In the genomic region with DNA sequence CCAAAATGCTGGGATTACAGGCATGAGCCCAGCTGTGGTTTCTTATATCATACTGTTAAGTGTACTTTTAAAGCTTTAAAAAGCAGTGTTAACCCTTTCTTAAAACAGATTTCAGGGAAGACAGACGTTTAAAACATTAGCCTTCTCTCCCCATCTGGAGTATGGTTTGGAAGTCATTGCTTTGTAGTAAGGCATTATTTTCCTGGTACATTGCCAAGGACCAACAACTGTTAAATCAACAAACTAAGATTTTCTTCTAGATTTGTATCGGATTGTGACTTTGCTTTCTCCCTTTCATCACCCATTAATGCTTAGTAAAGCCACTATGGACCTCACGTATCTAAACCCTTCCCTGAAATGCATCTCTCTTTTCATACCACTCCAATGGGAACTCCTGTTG, we compare ENCODE assay signal across 17 cellular contexts. TPM values are rescaled to one million over a fixed set of nuclear protein-coding genes. Genes with fewer than 3 reads are reported as not detected.
A peak's percentile ranks its signal among the peaks of the same experiment; 100 is the strongest.
DNase-seq lines count a peak whose midpoint lies in the region; ATAC-seq and TF ChIP-seq lines count a peak whose summit lies in the region.
"Had no signal": no experiment of that assay in that cellular context is flagged by ENCODE, and none has a peak within 500 bp of the region (broad histone marks: within the 10 kb centered on the region; RNA-seq: fewer than 3 reads in every experiment).

No MANE protein-coding gene starts in this region.

- H3K4me1 Mint-ChIP-seq in CD14-positive monocyte, result peaks cover 44% of the 10 kb centered on the region
- peaks cover 35 to 36% of the 10 kb centered on the region in 2 donors for H3K4me1 Mint-ChIP-seq in natural killer cell treated with Interleukin-12 subunit alpha and Interleukin-12 subunit beta and Interleukin-15 and Interleukin-18, amount 100 ng/mL, for 72 hours (ENCODE audit: low read depth in 2 of 2)
- peaks cover 14% of the 10 kb centered on the region for H3K4me1 Mint-ChIP-seq in mesothelial cell of epicardium
- H3K4me1 Mint-ChIP-seq in stimulated activated naive CD8-positive, alpha-beta T cell treated with anti-CD3 and anti-CD28 coated beads, Interleukin-15, amount 100 ng/mL, for 72 hours, result peaks cover 42% of the 10 kb centered on the region

- H3K36me3 Mint-ChIP-seq in CD14-positive monocyte (peaks cover 20 to 24% of the 10 kb centered on the region in 2 donors), mesothelial cell of epicardium (peaks cover 18% of the 10 kb centered on the region)
- peaks cover 4% of the 10 kb centered on the region for H3K36me3 Mint-ChIP-seq in natural killer cell treated with Interleukin-12 subunit alpha and Interleukin-12 subunit beta and Interleukin-15 and Interleukin-18, amount 100 ng/mL, for 72 hours

- H3K9me3 Mint-ChIP-seq in CD14-positive monocyte, result peaks cover 2 to 11% (median 4%) of the 10 kb centered on the region in 7 donors
- no peaks in the 10 kb centered on the region for H3K9me3 Mint-ChIP-seq in natural killer cell treated with Interleukin-12 subunit alpha and Interleukin-12 subunit beta and Interleukin-15 and Interleukin-18, amount 100 ng/mL, for 72 hours
- peaks cover 5% of the 10 kb centered on the region for H3K9me3 Mint-ChIP-seq in mesothelial cell of epicardium
- H3K9me3 Mint-ChIP-seq in stimulated activated naive CD8-positive, alpha-beta T cell treated with anti-CD3 and anti-CD28 coated beads, Interleukin-15, amount 100 ng/mL, for 72 hours, result peaks cover 5 to 8% of the 10 kb centered on the region in 2 donors

- peak overlapping the region in 5 of 7 donors; percentile 82 to 91 (median 87) for H3K27ac Mint-ChIP-seq in CD14-positive monocyte
- H3K27ac Mint-ChIP-seq in natural killer cell treated with Interleukin-12 subunit alpha and Interleukin-12 subunit beta and Interleukin-15 and Interleukin-18, amount 100 ng/mL, for 72 hours, result peak overlapping the region; percentile 19 to 25
- H3K27ac Mint-ChIP-seq in mesothelial cell of epicardium, result no peak overlapping the region
- no peak overlapping the region for H3K27ac Mint-ChIP-seq in stimulated activated naive CD8-positive, alpha-beta T cell treated with anti-CD3 and anti-CD28 coated beads, Interleukin-15, amount 100 ng/mL, for 72 hours
- H3K27ac Mint-ChIP-seq: activated CD4-positive, alpha-beta T cell treated with anti-CD3 and anti-CD28 coated beads, Interleukin-2, amount 10 ng/mL, durations not matched to agents 7 days and 5 days had no signal

- no peak for DNase-seq in CD14-positive monocyte (ENCODE audit: low spot score)
- DNase-seq in NCI-H82 (lab: John Stamatoyannopoulos, UW), result peak; percentile 57
- DNase-seq in brain pericyte (ENCODE audit: low read depth, low spot score), result peak; percentile 44
- no peak for DNase-seq in natural killer cell treated with Interleukin-12 subunit alpha and Interleukin-12 subunit beta and Interleukin-15 and Interleukin-18, amount 100 ng/mL, for 72 hours (ENCODE audit: low spot score)
- DNase-seq in AG08395 (ENCODE audit: low spot score), result no peak
- DNase-seq in NCI-H1048 (lab: John Stamatoyannopoulos, UW), result no peak
- no peak for DNase-seq in mesothelial cell of epicardium (ENCODE audit: low spot score in 2 of 2, unreplicated experiment in 2 of 2)
- no peak for DNase-seq in stimulated activated naive CD8-positive, alpha-beta T cell treated with anti-CD3 and anti-CD28 coated beads, Interleukin-15, amount 100 ng/mL, for 72 hours
- DNase-seq: activated CD4-positive, alpha-beta T cell treated with anti-CD3 and anti-CD28 coated beads, Interleukin-2, amount 10 ng/mL, durations not matched to agents 7 days and 5 days; activated T-cell treated with anti-CD3 and anti-CD28 coated beads, Interleukin-2, amount 50 U/mL, for 1 hour; cerebellar nuclear complex; kidney glomerular epithelial cell; NCI-H1930; NCI-H748 treated with DMSO at 0.1 percent for 48 hours; T-helper 9 cell; trophoblast cell had no signal

- ATAC-seq in natural killer cell treated with Interleukin-12 subunit alpha and Interleukin-12 subunit beta and Interleukin-15 and Interleukin-18, amount 100 ng/mL, for 72 hours, result no peak
- no peak for ATAC-seq in stimulated activated naive CD8-positive, alpha-beta T cell treated with anti-CD3 and anti-CD28 coated beads, Interleukin-15, amount 100 ng/mL, for 72 hours

- intact Hi-C loops in CD14-positive monocyte (cut with micrococcal nuclease), result no loop called here

- TF ChIP-seq CTCF in CD14-positive monocyte (IDR thresholded peaks at IDR 0.05) (no peak), mesothelial cell of epicardium (IDR thresholded peaks at IDR 0.05; ENCODE audit: unreplicated experiment) (no peak)

- H3K4me3 Mint-ChIP-seq in CD14-positive monocyte, result no peak overlapping the region
- H3K4me3 Mint-ChIP-seq in natural killer cell treated with Interleukin-12 subunit alpha and Interleukin-12 subunit beta and Interleukin-15 and Interleukin-18, amount 100 ng/mL, for 72 hours, result no peak overlapping the region
- H3K4me3 Mint-ChIP-seq in mesothelial cell of epicardium, result no peak overlapping the region
- H3K4me3 Mint-ChIP-seq in stimulated activated naive CD8-positive, alpha-beta T cell treated with anti-CD3 and anti-CD28 coated beads, Interleukin-15, amount 100 ng/mL, for 72 hours, result no peak overlapping the region
- H3K4me3 Mint-ChIP-seq: activated CD4-positive, alpha-beta T cell treated with anti-CD3 and anti-CD28 coated beads, Interleukin-2, amount 10 ng/mL, durations not matched to agents 7 days and 5 days had no signal

- no peaks in the 10 kb centered on the region for H3K27me3 Mint-ChIP-seq in CD14-positive monocyte (ENCODE audit: low read depth in 3 of 3)
- H3K27me3 Mint-ChIP-seq in natural killer cell treated with Interleukin-12 subunit alpha and Interleukin-12 subunit beta and Interleukin-15 and Interleukin-18, amount 100 ng/mL, for 72 hours, result no peaks in the 10 kb centered on the region
- no peaks in the 10 kb centered on the region for H3K27me3 Mint-ChIP-seq in mesothelial cell of epicardium (ENCODE audit: low read depth)
- H3K27me3 Mint-ChIP-seq in stimulated activated naive CD8-positive, alpha-beta T cell treated with anti-CD3 and anti-CD28 coated beads, Interleukin-15, amount 100 ng/mL, for 72 hours, result no peaks in the 10 kb centered on the region
- H3K27me3 Mint-ChIP-seq: activated CD4-positive, alpha-beta T cell treated with anti-CD3 and anti-CD28 coated beads, Interleukin-2, amount 10 ng/mL, durations not matched to agents 7 days and 5 days; activated naive CD8-positive, alpha-beta T cell had no signal

RNA-seq across cellular contexts. Expression of gene UBE2E1, which starts 50.5 kb away (rescaled TPM):
- polyA plus RNA-seq in CD14-positive monocyte, result 10 to 100 TPM; 31.3 to 34.6 TPM
- 10 to 100 TPM; 56.5 to 68.5 TPM for total RNA-seq in natural killer cell treated with Interleukin-12 subunit alpha and Interleukin-12 subunit beta and Interleukin-15 and Interleukin-18, amount 100 ng/mL, for 72 hours
- total RNA-seq in mesothelial cell of epicardium, result 89.9 to 93.3 TPM (median 90.4 TPM) in 3 replicates

Comparison
In these comparisons a context has a peak if more than half of its experiments do, and no peak if none do; other contexts are left out.
1. DNase-seq: peak in NCI-H82 (single experiment) and brain pericyte (single experiment); none in CD14-positive monocyte (single experiment), natural killer cell treated with Interleukin-12 subunit alpha and Interleukin-12 subunit beta and Interleukin-15 and Interleukin-18, amount 100 ng/mL, for 72 hours (single experiment), AG08395 (single experiment), NCI-H1048 (single experiment), mesothelial cell of epicardium (0 of 2) and stimulated activated naive CD8-positive, alpha-beta T cell treated with anti-CD3 and anti-CD28 coated beads, Interleukin-15, amount 100 ng/mL, for 72 hours (0 of 2).
2. H3K27ac Mint-ChIP-seq: peak in CD14-positive monocyte (5 of 7) and natural killer cell treated with Interleukin-12 subunit alpha and Interleukin-12 subunit beta and Interleukin-15 and Interleukin-18, amount 100 ng/mL, for 72 hours (2 of 2); none in mesothelial cell of epicardium (single experiment) and stimulated activated naive CD8-positive, alpha-beta T cell treated with anti-CD3 and anti-CD28 coated beads, Interleukin-15, amount 100 ng/mL, for 72 hours (0 of 2).